ENCODE assay signal across 24 cellular contexts in genomic region chr21:22890656-22891055, GRCh38.
"Had no signal": no experiment of that assay in that cellular context is flagged by ENCODE, and none has a peak within 500 bp of the region (broad histone marks: within the 10 kb centered on the region; RNA-seq: fewer than 3 reads in every experiment).

No MANE protein-coding gene starts in this region.

- H3K4me3 Mint-ChIP-seq: naive thymus-derived CD4-positive, alpha-beta T cell; nephron; neural progenitor cell; stimulated activated naive CD8-positive, alpha-beta T cell treated with anti-CD3 and anti-CD28 coated beads, Interleukin-15, amount 100 ng/mL, for 72 hours had no signal

- H3K27me3 Mint-ChIP-seq: naive thymus-derived CD4-positive, alpha-beta T cell; progenitor cell of endocrine pancreas; stimulated activated naive CD8-positive, alpha-beta T cell treated with anti-CD3 and anti-CD28 coated beads, Interleukin-15, amount 100 ng/mL, for 72 hours had no signal

- H3K9me3 Mint-ChIP-seq: nephron; neural progenitor cell; stimulated activated naive CD8-positive, alpha-beta T cell treated with anti-CD3 and anti-CD28 coated beads, Interleukin-15, amount 100 ng/mL, for 72 hours had no signal

- H3K36me3 Mint-ChIP-seq: naive thymus-derived CD4-positive, alpha-beta T cell; neural progenitor cell had no signal

- H3K4me3 ChIP-seq: gastroesophageal sphincter, heart left ventricle, left lung, neural progenitor cell, right lobe of liver, suprapubic skin, transverse colon, upper lobe of right lung, vagina had no signal

- DNase-seq: cortex of kidney; foreskin fibroblast; heart left ventricle; hippocampal formation; left cardiac atrium; left lung; mesenchymal stem cell; midbrain; naive thymus-derived CD4-positive, alpha-beta T cell; right lobe of liver; small intestine; stimulated activated CD4-positive, alpha-beta T cell treated with anti-CD3 and anti-CD28 coated beads, Interleukin-15, amount 100 ng/mL, for 24 hours; stimulated activated CD4-positive, alpha-beta T cell treated with anti-CD3 and anti-CD28 coated beads, Interleukin-2, amount 100 ng/mL, for 48 hours; stimulated activated naive CD4-positive, alpha-beta T cell; stimulated activated naive CD8-positive, alpha-beta T cell treated with anti-CD3 and anti-CD28 coated beads, Interleukin-15, amount 100 ng/mL, for 72 hours; transverse colon; upper lobe of right lung had no signal

- H3K27ac Mint-ChIP-seq: naive thymus-derived CD4-positive, alpha-beta T cell; nephron; neural progenitor cell; progenitor cell of endocrine pancreas; stimulated activated naive CD8-positive, alpha-beta T cell treated with anti-CD3 and anti-CD28 coated beads, Interleukin-15, amount 100 ng/mL, for 72 hours had no signal

- ATAC-seq: esophagus mucosa; gastroesophageal sphincter; heart left ventricle; left cardiac atrium; left lung; naive thymus-derived CD4-positive, alpha-beta T cell; right lobe of liver; stimulated activated naive CD8-positive, alpha-beta T cell treated with anti-CD3 and anti-CD28 coated beads, Interleukin-15, amount 100 ng/mL, for 72 hours; upper lobe of right lung had no signal

- H3K4me1 Mint-ChIP-seq: naive thymus-derived CD4-positive, alpha-beta T cell; stimulated activated naive CD8-positive, alpha-beta T cell treated with anti-CD3 and anti-CD28 coated beads, Interleukin-15, amount 100 ng/mL, for 72 hours had no signal
